Comparison of ENCODE assay signal across 16 cellular contexts in the genomic region with DNA sequence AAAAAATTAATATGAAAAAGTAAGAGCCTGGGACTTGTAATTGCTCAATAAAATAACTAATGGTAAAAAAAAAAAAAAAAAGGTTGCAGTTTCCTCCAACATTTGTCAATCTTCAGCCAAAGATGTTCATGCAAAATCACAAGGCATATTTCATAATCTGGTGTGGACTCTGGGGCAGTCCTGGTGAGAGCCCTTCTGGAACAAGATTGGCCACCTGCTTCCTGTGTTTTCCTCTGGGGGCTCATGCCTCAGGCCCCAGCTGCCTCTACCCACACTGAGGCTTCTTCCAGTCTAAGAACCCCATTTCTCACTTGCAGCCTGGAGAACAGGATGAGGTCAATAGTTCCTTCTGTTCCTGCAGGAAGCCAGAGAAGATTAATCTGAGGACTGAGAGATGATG.
"Had no signal": no experiment of that assay in that cellular context is flagged by ENCODE, and none has a peak within 500 bp of the region (broad histone marks: within the 10 kb centered on the region; RNA-seq: fewer than 3 reads in every experiment).

No MANE protein-coding gene starts in this region.

- H3K27me3 ChIP-seq: foreskin keratinocyte had no signal

- ATAC-seq: foreskin keratinocyte; natural killer cell; stimulated activated naive B cell treated with anti-CD40 and anti-IgM and Interleukin-4, amounts not matched to agents 10 μg/mL and 1 μg/mL and 100 μg/mL, for 72 hours had no signal

- H3K27ac ChIP-seq: epithelial cell of prostate, foreskin keratinocyte had no signal

- H3K4me1 ChIP-seq: foreskin keratinocyte had no signal

- DNase-seq: activated B cell treated with CpG ODN at 0.5 μM for 24 hours; activated CD4-positive, alpha-beta memory T cell treated with anti-CD3 and anti-CD28 coated beads for 36 hours; activated CD4-positive, alpha-beta T cell treated with anti-CD3 and anti-CD28 coated beads for 4 hours; activated effector memory CD4-positive, alpha-beta T cell treated with anti-CD3 and anti-CD28 coated beads, Interleukin-2, amount 50 U/mL, for 16 hours; activated naive CD4-positive, alpha-beta T cell treated with anti-CD3 and anti-CD28 coated beads, Interleukin-2, amount 10 ng/mL, durations not matched to agents 7 days and 5 days; amygdala; foreskin keratinocyte; glutamatergic neuron; hypothalamus; midbrain; natural killer cell; small intestine; stimulated activated CD4-positive, alpha-beta T cell treated with anti-CD3 and anti-CD28 coated beads, Interleukin-2, amount 100 ng/mL, for 24 hours; stimulated activated naive B cell treated with anti-CD40 and anti-IgM and Interleukin-4, amounts not matched to agents 10 μg/mL and 1 μg/mL and 100 μg/mL, for 72 hours; T1000 had no signal
